ENCODE assay signal across 12 cellular contexts in genomic region chr19:18206018-18206417, GRCh38. TPM values are rescaled to one million over a fixed set of nuclear protein-coding genes. Genes with fewer than 3 reads are reported as not detected.
DNase-seq lines count a peak whose midpoint lies in the region; ATAC-seq, FAIRE-seq and TF ChIP-seq lines count a peak whose summit lies in the region.
"Had no signal": no experiment of that assay in that cellular context is flagged by ENCODE, and none has a peak within 500 bp of the region (broad histone marks: within the 10 kb centered on the region; RNA-seq: fewer than 3 reads in every experiment).

No MANE protein-coding gene starts in this region.

- H3K4me1 ChIP-seq in H9 (ENCODE audit: insufficient read depth, low read length) (no peaks in the 10 kb centered on the region), K562 (replicated peaks in 1 of 2; ENCODE audit: control insufficient read depth in 2 of 2, insufficient read depth in 2 of 2, low read length in 2 of 2) (peaks cover 14 to 45% of the 10 kb centered on the region in 2 experiments; a peak in 4 of 5 replicates), iPS-20b (ENCODE audit: insufficient read depth, low read length) (peaks cover 7% of the 10 kb centered on the region; the same call in 1 of the 2 replicates), gastrocnemius medialis (peaks cover 6 to 19% of the 10 kb centered on the region in 2 donors)

- in situ Hi-C loops in K562 (cut with MboI) = loop anchor here (5.0 kb wide), 1 partner anchor 46 kb away; no protein-coding TSS in a partner anchor
- in situ Hi-C loops in gastrocnemius medialis (cut with MboI; ENCODE audit: low sequenced_read_pairs in 4 of 4) = loop anchor here in 1 of 4 donors (5.0 kb wide), 1 partner anchor 41 kb away; no protein-coding TSS in a partner anchor

- no peak overlapping the region for H3K14ac ChIP-seq in H9 (ENCODE audit: insufficient read depth, low read length)

- WGBS in H9 (ENCODE audit: extremely low coverage, insufficient read length, low lambda C conversion rate) = no CpG with 5 or more reads among the region's 12 CpGs
- 85% methylated on average over 12 of the region's 12 CpGs for WGBS in K562 (ENCODE audit: insufficient coverage, low coverage, missing lambda C conversion rate)

- H3K27me3 ChIP-seq in H9 (ENCODE audit: insufficient read depth, low read length) = no peaks in the 10 kb centered on the region
- H3K27me3 ChIP-seq in K562 (ENCODE audit: control insufficient read depth in 2 of 2, insufficient read depth in 2 of 2, low read length in 2 of 2) = no peaks in the 10 kb centered on the region; a peak in 1 of 5 replicates
- H3K27me3 ChIP-seq in iPS-20b (ENCODE audit: insufficient read depth, low read length) = peaks cover 6% of the 10 kb centered on the region
- H3K27me3 ChIP-seq in gastrocnemius medialis = no peaks in the 10 kb centered on the region

- H2BK15ac ChIP-seq in H9 (ENCODE audit: low read depth, low read length) = no peak overlapping the region

- no peak overlapping the region for H2AK5ac ChIP-seq in H9 (ENCODE audit: insufficient read length, low read length)

- TF ChIP-seq CTCF in H9 (conservative IDR thresholded peaks at IDR 0.05) (no peak), K562 (IDR thresholded peaks at IDR 0.05 in 2 of 3, conservative IDR thresholded peaks at IDR 0.05 in 1 of 3; ENCODE audit: insufficient read depth in 2 of 3, low read depth in 1 of 3, low read length in 3 of 3) (no peak), gastrocnemius medialis (IDR thresholded peaks at IDR 0.05 in 4 of 5, conservative IDR thresholded peaks at IDR 0.05 in 1 of 5) (no peak), omental fat pad (IDR thresholded peaks at IDR 0.05) (no peak)

- intact Hi-C loops in K562 (cut with micrococcal nuclease) (loop anchor here (5.0 kb wide), 1 partner anchor 121 kb away; no protein-coding TSS in a partner anchor), gastrocnemius medialis (cut with DNase I; ENCODE audit: low total_unique reads) (loop anchor here (5.0 to 10.0 kb wide), 2 partner anchors 116 to 209 kb away; partner anchors contain the start of genes LSM4 and SSBP4)

- H3K4me3 ChIP-seq in K562 = no peak overlapping the region
- H3K4me3 ChIP-seq in iPS-20b (ENCODE audit: low read length) = peak overlapping the region; percentile 82
- H3K4me3 ChIP-seq in gastrocnemius medialis = peak overlapping the region in 3 of 4 donors; percentile 73 to 91 (median 83)

- TF ChIP-seq EP300 in K562 (IDR thresholded peaks at IDR 0.05; ENCODE audit: low read length) = no peak

- DNase-seq in H9 = no peak
- no peak for DNase-seq in K562 (ENCODE audit: extremely low read depth in 1 of 4, low spot score in 3 of 4)
- DNase-seq in gastrocnemius medialis = no peak
- no peak for DNase-seq in NCI-H128 (lab: John Stamatoyannopoulos, UW; ENCODE audit: unreplicated experiment)
- DNase-seq in omental fat pad (ENCODE audit: low spot score) = no peak
- DNase-seq in DMS79 treated with DMSO at 0.1 percent for 48 hours (lab: John Stamatoyannopoulos, UW) = no peak
- DNase-seq: activated T-cell treated with anti-CD3 and anti-CD28 coated beads for 4 hours; effector memory CD8-positive, alpha-beta T cell; naive thymus-derived CD4-positive, alpha-beta T cell; NCI-H524 had no signal

- peaks cover 12% of the 10 kb centered on the region; the same call in 1 of the 3 replicates for H3K36me3 ChIP-seq in K562 (ENCODE audit: control insufficient read depth, insufficient read depth, low read length)
- no peaks in the 10 kb centered on the region for H3K36me3 ChIP-seq in iPS-20b (ENCODE audit: insufficient read depth, low read depth, low read length)
- no peaks in the 10 kb centered on the region for H3K36me3 ChIP-seq in gastrocnemius medialis

- ATAC-seq in K562 (no peak), gastrocnemius medialis (no peak), esophagus mucosa (no peak), omental fat pad (ENCODE audit: low FRiP score) (no peak)
- ATAC-seq: effector memory CD8-positive, alpha-beta T cell; naive thymus-derived CD4-positive, alpha-beta T cell had no signal

- peaks cover 18% of the 10 kb centered on the region for H3K23me2 ChIP-seq in H9 (ENCODE audit: insufficient read length, low read depth, low read length, poor library complexity, severe bottlenecking)

- H4K8ac ChIP-seq in H9 (replicated peaks; ENCODE audit: insufficient read length, low read depth, low read length) = no peak overlapping the region

- H3K4me1 Mint-ChIP-seq in H9 = peaks cover 8 to 34% of the 10 kb centered on the region in 2 experiments

- H3K9me3 ChIP-seq in H9 (ENCODE audit: control insufficient read depth, low read depth, low read length) (no peaks in the 10 kb centered on the region), K562 (replicated peaks; ENCODE audit: control insufficient read depth, insufficient read depth, low read depth, low read length) (no peaks in the 10 kb centered on the region), iPS-20b (ENCODE audit: insufficient read depth, low read depth, low read length) (no peaks in the 10 kb centered on the region), gastrocnemius medialis (no peaks in the 10 kb centered on the region)

- H3K79me2 ChIP-seq in H9 (ENCODE audit: insufficient read depth, low read length) (no peaks in the 10 kb centered on the region; the same call in 1 of the 2 replicates), K562 (ENCODE audit: control insufficient read depth, insufficient read depth, low read length) (peaks cover 25% of the 10 kb centered on the region)

- H3K79me1 ChIP-seq in H9 (ENCODE audit: insufficient read depth, low read depth, low read length, poor library complexity, severe bottlenecking) = no peaks in the 10 kb centered on the region

- no peak overlapping the region for H2BK120ac ChIP-seq in H9 (ENCODE audit: low read depth, low read length, poor library complexity, severe bottlenecking)

- no peak overlapping the region for H2BK20ac ChIP-seq in H9 (ENCODE audit: low read depth, low read length, poor library complexity, severe bottlenecking)

- H3K18ac ChIP-seq in H9 (ENCODE audit: insufficient read length, low read depth, low read length) = no peak overlapping the region

- POLR2A ChIA-PET in K562 (lab: Yijun Ruan, JAX) = interaction anchor here (0.6 to 3.5 kb wide), 8 partner anchors 8 to 372 kb away, joined by 3 to 13 read pairs (median 4); partner anchors contain the start of genes GDF15, JUND and MPV17L2

- H3K36me3 Mint-ChIP-seq in H9 (ENCODE audit: insufficient read depth in 1 of 3, low read depth in 3 of 3) = peaks cover 6 to 13% (median 7%) of the 10 kb centered on the region in 3 experiments; a peak in 5 of 7 replicates

- H3K27ac ChIP-seq in H9 (ENCODE audit: insufficient read length, low read depth, low read length) (no peak overlapping the region), K562 (ENCODE audit: extremely low read depth, low read depth, low read length) (peak overlapping the region; percentile 86; the same call in 1 of the 3 replicates), iPS-20b (ENCODE audit: low read length) (peak overlapping the region; percentile 34), gastrocnemius medialis (peak overlapping the region; percentile 98 to 100 (median 100))

- no peak overlapping the region for H2AFZ ChIP-seq in H9 (ENCODE audit: low read length)
- peak overlapping the region; percentile 86; the same call in 1 of the 2 replicates for H2AFZ ChIP-seq in K562 (ENCODE audit: low read depth, low read length)

- TF ChIP-seq POLR2A in K562 (conservative IDR thresholded peaks at IDR 0.05) (no peak), gastrocnemius medialis (IDR thresholded peaks at IDR 0.05) (no peak)

- FAIRE-seq in K562 (lab: Jason Lieb, UNC) = no peak

- H3T11ph ChIP-seq in H9 (ENCODE audit: low read length) = no peak overlapping the region

- no peak overlapping the region for H4K91ac ChIP-seq in H9 (ENCODE audit: insufficient read length, low read depth, low read length)

- peak overlapping the region; percentile 78 to 91 for H3K4me3 Mint-ChIP-seq in H9

- H2BK5ac ChIP-seq in H9 (ENCODE audit: insufficient read length, low read length) = no peak overlapping the region

- no peak overlapping the region for H4K5ac ChIP-seq in H9 (ENCODE audit: insufficient read length, low read depth, low read length)

- no peak overlapping the region for H2BK12ac ChIP-seq in H9 (ENCODE audit: insufficient read length, low read depth, low read length)

- CTCF ChIA-PET in K562 (lab: Yijun Ruan, JAX; ENCODE audit: low intra/inter-chr PET ratio) = interaction anchor here (0.5 to 1.1 kb wide), 2 partner anchors 70 to 117 kb away, joined by 3 to 4 read pairs; partner anchors contain the start of gene LSM4

- H3K27ac Mint-ChIP-seq in H9 = peak overlapping the region in 2 of 3 experiments; percentile 44 to 97; a peak in 1 of 7 replicates
- H3K27ac Mint-ChIP-seq: effector memory CD8-positive, alpha-beta T cell had no signal

- H3K9ac ChIP-seq in H9 (ENCODE audit: extremely low read depth, insufficient read length, low read length) = no peak overlapping the region
- peak overlapping the region; percentile 86 to 95; a peak in 3 of 4 replicates for H3K9ac ChIP-seq in K562 (ENCODE audit: insufficient read depth in 1 of 2, low read depth in 2 of 2, low read length in 2 of 2)
- H3K9ac ChIP-seq in iPS-20b (ENCODE audit: low read depth, low read length) = peak overlapping the region; percentile 89

- H3K9me3 Mint-ChIP-seq in H9 = peaks cover 0 to 2% of the 10 kb centered on the region in 2 experiments; a peak in 1 of 5 replicates
- H3K9me3 Mint-ChIP-seq: effector memory CD8-positive, alpha-beta T cell had no signal

- no peaks in the 10 kb centered on the region for H3K9me1 ChIP-seq in K562 (ENCODE audit: control insufficient read depth, insufficient read depth, low read length)

- BruUV-seq in K562 (replicated peaks; lab: Mats Ljungman, UMichigan) = no TSS peak

- H3K4ac ChIP-seq in H9 (ENCODE audit: low read depth, low read length) = no peak overlapping the region

- TF ChIP-seq RAD21 in K562 (CRISPR knock-in tag; conservative IDR thresholded peaks at IDR 0.05 in 1 of 2, IDR thresholded peaks at IDR 0.05 in 1 of 2) = no peak

- H3K27me3 Mint-ChIP-seq in H9 (ENCODE audit: low read depth) = peaks cover 3% of the 10 kb centered on the region; the same call in 1 of the 2 replicates

- no peak overlapping the region for H3K23ac ChIP-seq in H9 (ENCODE audit: insufficient read length, low read depth, low read length)

- no peak overlapping the region for H3K56ac ChIP-seq in H9 (ENCODE audit: insufficient read length, low read depth, low read length)

- H4K20me1 ChIP-seq in H9 (ENCODE audit: control insufficient read depth, insufficient read depth, insufficient read length) (peaks cover 4% of the 10 kb centered on the region), K562 (replicated peaks; ENCODE audit: control insufficient read depth, insufficient read depth, low read length) (no peaks in the 10 kb centered on the region; the same call in 1 of the 2 replicates)

- H3K4me2 ChIP-seq in H9 (ENCODE audit: insufficient read depth, insufficient read length, low read length) = peak overlapping the region; percentile 69
- no peak overlapping the region; the same call in 1 of the 2 replicates for H3K4me2 ChIP-seq in K562 (ENCODE audit: insufficient read depth, low read length)

RNA-seq across cellular contexts. Expression of gene RAB3A, which starts 2.2 kb away (rescaled TPM):
- total RNA-seq in H9 (2021) = 6.8 and 8.5 TPM in 2 replicates
- 10.4 and 16.2 TPM in 2 replicates for total RNA-seq in K562 (2011; cell fraction: chromatin; rRNA removed; ENCODE audit: low replicate concordance)
- total RNA-seq in K562 (2011; cell fraction: nucleolus; rRNA removed) = 8.7 and 9.3 TPM in 2 replicates
- total RNA-seq in K562 (2011; cell fraction: nucleoplasm; rRNA removed) = 7.6 and 8.3 TPM in 2 replicates
- 0.86 and 2.5 TPM in 2 replicates for total RNA-seq in K562 (2014; rRNA removed)
- total RNA-seq in K562 (2014; rRNA removed; fragmentation: Illumina TruSeq; extraction: Trizol) = 0.26 and 0.69 TPM in 2 replicates
- 1.6 and 1.7 TPM in 2 replicates for total RNA-seq in K562 (2015; rRNA removed; fragmentation: Illumina TruSeq; extraction: Trizol)
- total RNA-seq in K562 (2021) = 3.7 and 5.1 TPM in 2 replicates
- polyA plus RNA-seq in K562 (2011; rRNA removed) = 0.84 and 2.9 TPM in 2 replicates
- polyA plus RNA-seq in K562 (2011; cell fraction: cytosol; rRNA removed) = 1.7 and 3.2 TPM in 2 replicates
- polyA plus RNA-seq in K562 (2011; cell fraction: nucleus; rRNA removed) = 4.7 and 6.5 TPM in 2 replicates
- polyA plus RNA-seq in K562 (2012) = 1.5 and 2.0 TPM in 2 replicates
- 1.9 and 2.8 TPM in 2 replicates for polyA plus RNA-seq in K562 (2014; fragmentation: Illumina TruSeq; extraction: Trizol)
- under 1 TPM in 1 of 2 experiments, not detected in 1; 0.17 TPM for polyA plus RNA-seq in K562 (2014; fragmentation: Nextera tagmentation; extraction: Ambion mirVana)
- 0.94 and 1.00 TPM in 2 replicates for polyA plus RNA-seq in K562 (2014; rRNA removed)
- 6.4 and 9.5 TPM in 2 replicates for polyA minus RNA-seq in K562 (2011; rRNA and poly(A)+ RNA removed)
- polyA minus RNA-seq in K562 (2011; cell fraction: cytosol; rRNA and poly(A)+ RNA removed) = 5.4 and 7.2 TPM in 2 replicates
- polyA minus RNA-seq in K562 (2011; cell fraction: nucleus; rRNA and poly(A)+ RNA removed) = 3.9 and 8.4 TPM in 2 replicates
- total RNA-seq in gastrocnemius medialis = 1 to 10 TPM in 1 of 4 donors, under 1 TPM in 1, not detected in 2; 0.51 to 2.3 TPM
- 1.1 TPM for total RNA-seq in esophagus mucosa
- total RNA-seq in omental fat pad = 1 to 10 TPM in 1 of 4 donors, under 1 TPM in 1, not detected in 2; 0.63 to 2.0 TPM

RNA-seq across cellular contexts. Expression of gene MPV17L2, which starts 13.0 kb away (rescaled TPM):
- total RNA-seq in H9 (2021) (22.4 and 26.4 TPM in 2 replicates), K562 (2014; rRNA removed) (37.8 and 54.6 TPM in 2 replicates), K562 (2014; rRNA removed; fragmentation: Illumina TruSeq; extraction: Trizol) (11.7 and 21.1 TPM in 2 replicates), K562 (2015; rRNA removed; fragmentation: Illumina TruSeq; extraction: Trizol) (27.8 and 28.5 TPM in 2 replicates), K562 (2021) (31.7 and 33.8 TPM in 2 replicates), gastrocnemius medialis (10 to 100 TPM; 18.1 to 38.9 (median 33.0) TPM), esophagus mucosa (6.8 TPM), omental fat pad (10 to 100 TPM; 19.6 to 29.7 (median 22.5) TPM)
- 8.8 and 30.9 TPM in 2 replicates for total RNA-seq in K562 (2011; cell fraction: chromatin; rRNA removed; ENCODE audit: low replicate concordance)
- total RNA-seq in K562 (2011; cell fraction: nucleolus; rRNA removed) = 42.9 and 46.5 TPM in 2 replicates
- 23.2 and 24.7 TPM in 2 replicates for total RNA-seq in K562 (2011; cell fraction: nucleoplasm; rRNA removed)
- polyA plus RNA-seq in K562 (2011; rRNA removed) (28.4 and 49.3 TPM in 2 replicates), K562 (2014; fragmentation: Illumina TruSeq; extraction: Trizol) (60.2 and 60.9 TPM in 2 replicates), K562 (2014; fragmentation: Nextera tagmentation; extraction: Ambion mirVana) (10 to 100 TPM; 10.6 to 11.0 TPM), K562 (2014; rRNA removed) (60.0 and 67.1 TPM in 2 replicates)
- 61.2 and 112 TPM in 2 replicates for polyA plus RNA-seq in K562 (2011; cell fraction: cytosol; rRNA removed)
- 20.0 and 27.3 TPM in 2 replicates for polyA plus RNA-seq in K562 (2011; cell fraction: nucleus; rRNA removed)
- 30.6 and 34.2 TPM in 2 replicates for polyA plus RNA-seq in K562 (2012)
- 14.7 and 21.0 TPM in 2 replicates for polyA minus RNA-seq in K562 (2011; rRNA and poly(A)+ RNA removed)
- polyA minus RNA-seq in K562 (2011; cell fraction: cytosol; rRNA and poly(A)+ RNA removed) = 13.2 and 21.0 TPM in 2 replicates
- 10.2 and 11.6 TPM in 2 replicates for polyA minus RNA-seq in K562 (2011; cell fraction: nucleus; rRNA and poly(A)+ RNA removed)

RNA-seq across cellular contexts. Expression of gene PDE4C, which starts 20.2 kb away (rescaled TPM):
- 1.4 and 1.8 TPM in 2 replicates for total RNA-seq in H9 (2021)
- total RNA-seq in K562 (2011; cell fraction: chromatin; rRNA removed; ENCODE audit: low replicate concordance) = 1.9 and 5.1 TPM in 2 replicates
- 2.2 and 3.0 TPM in 2 replicates for total RNA-seq in K562 (2011; cell fraction: nucleolus; rRNA removed)
- total RNA-seq in K562 (2011; cell fraction: nucleoplasm; rRNA removed) = 1.3 and 1.6 TPM in 2 replicates
- total RNA-seq in K562 (2014; rRNA removed) = 0.16 and 0.91 TPM in 2 replicates
- total RNA-seq in K562 (2014; rRNA removed; fragmentation: Illumina TruSeq; extraction: Trizol) = 0.11 and 0.29 TPM in 2 replicates
- total RNA-seq in K562 (2015; rRNA removed; fragmentation: Illumina TruSeq; extraction: Trizol) = not detected in 2 replicates
- 0.29 and 0.45 TPM in 2 replicates for total RNA-seq in K562 (2021)
- polyA plus RNA-seq in K562 (2011; rRNA removed) = 0.60 and 0.81 TPM in 2 replicates
- 0.83 and 0.88 TPM in 2 replicates for polyA plus RNA-seq in K562 (2011; cell fraction: cytosol; rRNA removed)
- polyA plus RNA-seq in K562 (2011; cell fraction: nucleus; rRNA removed) = 4.1 and 6.8 TPM in 2 replicates
- polyA plus RNA-seq in K562 (2012) = 0.17 and 0.22 TPM in 2 replicates
- polyA plus RNA-seq in K562 (2014; fragmentation: Illumina TruSeq; extraction: Trizol) = 0.06 and 0.24 TPM in 2 replicates
- under 1 TPM; 0.04 to 0.08 TPM for polyA plus RNA-seq in K562 (2014; fragmentation: Nextera tagmentation; extraction: Ambion mirVana)
- polyA plus RNA-seq in K562 (2014; rRNA removed) = 0.81 and 0.89 TPM in 2 replicates
- polyA minus RNA-seq in K562 (2011; rRNA and poly(A)+ RNA removed) = 0.18 TPM in 1 of 2 replicates, not detected in the other
- polyA minus RNA-seq in K562 (2011; cell fraction: cytosol; rRNA and poly(A)+ RNA removed) = 0.86 TPM in 1 of 2 replicates, not detected in the other
- polyA minus RNA-seq in K562 (2011; cell fraction: nucleus; rRNA and poly(A)+ RNA removed) = 1.1 and 1.8 TPM in 2 replicates
- 1 to 10 TPM in 1 of 4 donors, under 1 TPM in 2, not detected in 1; 0.65 to 2.6 (median 0.76) TPM for total RNA-seq in gastrocnemius medialis
- 0.16 TPM for total RNA-seq in esophagus mucosa
- total RNA-seq in omental fat pad = 1 to 10 TPM in 1 of 4 donors, under 1 TPM in 2, not detected in 1; 0.12 to 1.5 (median 0.63) TPM
- total RNA-seq: naive thymus-derived CD4-positive, alpha-beta T cell had no signal
- polyA plus RNA-seq: naive thymus-derived CD4-positive, alpha-beta T cell had no signal

RNA-seq across cellular contexts. Expression of gene IFI30, which starts 32.4 kb away (rescaled TPM):
- total RNA-seq in H9 (2021) (23.6 and 28.0 TPM in 2 replicates), K562 (2014; rRNA removed) (109 and 168 TPM in 2 replicates), K562 (2014; rRNA removed; fragmentation: Illumina TruSeq; extraction: Trizol) (56.6 and 63.7 TPM in 2 replicates), K562 (2015; rRNA removed; fragmentation: Illumina TruSeq; extraction: Trizol) (74.3 and 78.9 TPM in 2 replicates), K562 (2021) (103 and 119 TPM in 2 replicates), gastrocnemius medialis (10 to 100 TPM in 2 of 4 donors, 1 to 10 TPM in 2; 3.5 to 20.4 (median 14.0) TPM), esophagus mucosa (17.0 TPM), omental fat pad (100 to 1,000 TPM in 2 of 4 donors, 10 to 100 TPM in 2; 74.8 to 466 (median 148) TPM)
- 38.5 and 88.6 TPM in 2 replicates for total RNA-seq in K562 (2011; cell fraction: chromatin; rRNA removed; ENCODE audit: low replicate concordance)
- total RNA-seq in K562 (2011; cell fraction: nucleolus; rRNA removed) = 187 and 195 TPM in 2 replicates
- 104 and 132 TPM in 2 replicates for total RNA-seq in K562 (2011; cell fraction: nucleoplasm; rRNA removed)
- polyA plus RNA-seq in K562 (2011; rRNA removed) (68.3 and 111 TPM in 2 replicates), K562 (2014; fragmentation: Illumina TruSeq; extraction: Trizol) (108 and 148 TPM in 2 replicates), K562 (2014; fragmentation: Nextera tagmentation; extraction: Ambion mirVana) (100 to 1,000 TPM; 343 to 430 TPM), K562 (2014; rRNA removed) (129 and 166 TPM in 2 replicates)
- 119 and 287 TPM in 2 replicates for polyA plus RNA-seq in K562 (2011; cell fraction: cytosol; rRNA removed)
- 39.3 and 70.8 TPM in 2 replicates for polyA plus RNA-seq in K562 (2011; cell fraction: nucleus; rRNA removed)
- polyA plus RNA-seq in K562 (2012) = 58.1 and 113 TPM in 2 replicates
- 52.6 and 94.8 TPM in 2 replicates for polyA minus RNA-seq in K562 (2011; rRNA and poly(A)+ RNA removed)
- polyA minus RNA-seq in K562 (2011; cell fraction: cytosol; rRNA and poly(A)+ RNA removed) = 53.2 and 63.4 TPM in 2 replicates
- 10.0 and 11.3 TPM in 2 replicates for polyA minus RNA-seq in K562 (2011; cell fraction: nucleus; rRNA and poly(A)+ RNA removed)

RNA-seq across cellular contexts. Expression of gene PIK3R2, which starts 53.1 kb away (rescaled TPM):
- total RNA-seq in H9 (2021) (42.8 and 45.1 TPM in 2 replicates), K562 (2014; rRNA removed) (10.8 and 15.3 TPM in 2 replicates), K562 (2014; rRNA removed; fragmentation: Illumina TruSeq; extraction: Trizol) (3.3 and 4.7 TPM in 2 replicates), K562 (2015; rRNA removed; fragmentation: Illumina TruSeq; extraction: Trizol) (6.6 and 6.8 TPM in 2 replicates), K562 (2021) (37.9 and 41.2 TPM in 2 replicates), gastrocnemius medialis (10 to 100 TPM in 1 of 4 donors, 1 to 10 TPM in 3; 5.6 to 11.9 (median 6.0) TPM), esophagus mucosa (35.6 TPM), omental fat pad (10 to 100 TPM in 1 of 4 donors, 1 to 10 TPM in 3; 6.3 to 11.7 (median 7.4) TPM)
- total RNA-seq in K562 (2011; cell fraction: chromatin; rRNA removed; ENCODE audit: low replicate concordance) = 17.4 and 45.8 TPM in 2 replicates
- 15.9 and 22.2 TPM in 2 replicates for total RNA-seq in K562 (2011; cell fraction: nucleolus; rRNA removed)
- total RNA-seq in K562 (2011; cell fraction: nucleoplasm; rRNA removed) = 10.8 and 13.3 TPM in 2 replicates
- polyA plus RNA-seq in K562 (2011; rRNA removed) (5.3 and 7.8 TPM in 2 replicates), K562 (2014; fragmentation: Illumina TruSeq; extraction: Trizol) (1.5 and 1.6 TPM in 2 replicates), K562 (2014; fragmentation: Nextera tagmentation; extraction: Ambion mirVana) (under 1 TPM; 0.39 to 0.65 TPM), K562 (2014; rRNA removed) (6.1 and 14.0 TPM in 2 replicates)
- 5.8 and 9.6 TPM in 2 replicates for polyA plus RNA-seq in K562 (2011; cell fraction: cytosol; rRNA removed)
- 15.7 and 21.7 TPM in 2 replicates for polyA plus RNA-seq in K562 (2011; cell fraction: nucleus; rRNA removed)
- 16.2 and 18.1 TPM in 2 replicates for polyA plus RNA-seq in K562 (2012)
- 4.9 and 5.2 TPM in 2 replicates for polyA minus RNA-seq in K562 (2011; rRNA and poly(A)+ RNA removed)
- polyA minus RNA-seq in K562 (2011; cell fraction: cytosol; rRNA and poly(A)+ RNA removed) = 19.0 and 26.3 TPM in 2 replicates
- polyA minus RNA-seq in K562 (2011; cell fraction: nucleus; rRNA and poly(A)+ RNA removed) = 5.9 and 12.0 TPM in 2 replicates
